ENCODE assay signal across 1 cellular context in genomic region chr3:167808910-167809309, GRCh38.
TF ChIP-seq lines count a peak whose summit lies in the region.

No MANE protein-coding gene starts in this region.

TF ChIP-seq in H1, 55 proteins besides CTCF, POLR2A, EP300 and RAD21 (continued from another document):
- no peak for TF ChIP-seq CHD7 (IDR thresholded peaks at IDR 0.05; ENCODE audit: insufficient replicate concordance, low read length)
- no peak for TF ChIP-seq RBBP5 (IDR thresholded peaks at IDR 0.05; ENCODE audit: borderline replicate concordance, low read depth, low read length)
TF ChIP-seq in H1: peak in this region for 0.
